In the genomic region with DNA sequence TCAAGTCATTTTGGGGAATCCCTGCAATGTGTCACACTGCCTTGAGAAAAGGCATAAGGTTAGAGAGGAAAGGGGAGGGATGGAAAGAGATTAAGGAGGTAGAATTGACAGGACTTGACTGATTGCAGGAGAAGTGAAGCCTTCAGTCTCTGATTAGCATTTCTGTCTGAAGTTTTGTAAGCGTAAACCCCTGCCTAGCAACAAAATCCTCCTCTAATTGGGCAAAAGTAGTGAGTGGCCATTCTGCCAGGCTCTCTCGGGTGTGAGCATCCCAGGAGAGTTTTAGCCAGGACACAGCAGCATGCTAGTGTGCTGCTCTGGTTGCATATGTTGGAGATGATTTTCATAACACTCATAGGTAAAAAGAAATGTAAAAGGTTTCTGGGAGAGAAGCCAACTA, we compare ENCODE assay signal across 22 cellular contexts.
"Had no signal": no experiment of that assay in that cellular context is flagged by ENCODE, and none has a peak within 500 bp of the region (broad histone marks: within the 10 kb centered on the region; RNA-seq: fewer than 3 reads in every experiment).

No MANE protein-coding gene starts in this region.

- H3K27ac ChIP-seq: left lung, pancreas, psoas muscle, right atrium auricular region, thoracic aorta, vagina, VCaP had no signal

- FAIRE-seq: pancreas had no signal

- H3K27me3 ChIP-seq: left lung, pancreas, right atrium auricular region, vagina had no signal

- H3K36me3 ChIP-seq: left lung, pancreas, right atrium auricular region, thoracic aorta, vagina had no signal

- H3K4me3 ChIP-seq: left lung, lung, pancreas, psoas muscle, right atrium auricular region, thoracic aorta, vagina had no signal

- H3K9me3 ChIP-seq: left lung, pancreas, psoas muscle, right atrium auricular region, thoracic aorta, vagina had no signal

- DNase-seq: activated CD4-positive, alpha-beta T cell treated with anti-CD3 and anti-CD28 coated beads, Interleukin-2, amount 10 ng/mL, durations not matched to agents 7 days and 5 days; activated CD4-positive, CD25-positive, alpha-beta regulatory T cell treated with anti-CD3 and anti-CD28 coated beads, Interleukin-2, amount 50 U/mL, for 72 hours; activated CD8-positive, alpha-beta T cell treated with anti-CD3 and anti-CD28 coated beads, Interleukin-2, amount 10 ng/mL, durations not matched to agents 7 days and 5 days; activated gamma-delta T cell; anterior cingulate cortex; caudate nucleus; effector CD8-positive, alpha-beta T cell; foreskin melanocyte; hippocampal formation; kidney glomerular epithelial cell; left lung; midbrain; natural killer cell; pancreas; psoas muscle; stimulated activated CD4-positive, alpha-beta T cell treated with anti-CD3 and anti-CD28 coated beads, Interleukin-4, amount 100 ng/mL, for 24 hours; stimulated activated naive CD4-positive, alpha-beta T cell treated with Interleukin-2 at 50 U/mL for 16 hours had no signal

- H3K4me1 ChIP-seq: left lung, pancreas, psoas muscle, right atrium auricular region, vagina had no signal
